Comparison of ENCODE assay signal across 8 cellular contexts in the genomic region with DNA sequence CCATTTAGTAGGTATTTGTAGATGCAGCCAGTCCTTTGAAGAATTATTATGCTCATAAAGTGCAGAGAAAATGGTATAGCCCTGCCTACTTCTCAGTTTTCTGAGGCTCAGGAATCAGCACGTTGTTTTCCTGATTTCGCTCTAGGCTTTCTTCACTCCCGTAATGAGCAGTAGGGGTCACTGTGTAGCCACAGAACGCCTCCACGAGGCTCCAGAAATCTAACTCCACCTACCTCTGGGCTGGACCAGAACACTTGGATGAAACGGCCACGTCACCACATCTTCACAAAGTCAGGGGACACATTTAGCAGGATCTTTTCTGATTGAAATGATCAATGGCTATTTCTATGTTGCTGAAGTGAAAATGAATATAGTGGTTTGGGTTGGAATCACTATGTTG. TPM values are rescaled to one million over a fixed set of nuclear protein-coding genes. Genes with fewer than 3 reads are reported as not detected.
DNase-seq lines count a peak whose midpoint lies in the region; ATAC-seq and TF ChIP-seq lines count a peak whose summit lies in the region.

No MANE protein-coding gene starts in this region.

- H3K9me3 ChIP-seq in aorta (ENCODE audit: control insufficient read depth, low read length): no peaks in the 10 kb centered on the region

- ATAC-seq in GM18861 (IDR thresholded peaks at IDR 0.05; ENCODE audit: unreplicated experiment): peak; percentile 56
- ATAC-seq in aorta (ENCODE audit: low FRiP score): peak; percentile 91

- intact Hi-C loops in aorta (cut with DNase I): loop anchor here (2.0 to 10.0 kb wide), 5 partner anchors 158 to 613 kb away; partner anchors contain the start of genes LNX2 (in 1 of the 2), POLR1D (in 1 of the 2) and URAD (in 1 of the 2)

- H3K27ac ChIP-seq in aorta (ENCODE audit: low read depth in 1 of 2, low read length in 2 of 2): no peak overlapping the region

- no peaks in the 10 kb centered on the region for H3K36me3 ChIP-seq in aorta (ENCODE audit: control insufficient read depth in 1 of 2, insufficient read depth in 2 of 2, low read length in 1 of 2)

- DNase-seq in AG08396 (ENCODE audit: low spot score) (peak; percentile 87), RKO (ENCODE audit: low spot score) (peak; percentile 84), fibroblast of the conjunctiva (ENCODE audit: low read depth) (peak; percentile 56), non-pigmented ciliary epithelial cell (ENCODE audit: low read depth) (peak; percentile 52), aorta (peak; percentile 73 to 77)
- DNase-seq in activated T-helper 9 cell treated with anti-CD3 and anti-CD28 coated beads, Interleukin-2, amount 50 U/mL, for 16 hours (ENCODE audit: low read depth): peak; percentile 19

- H3K4me3 ChIP-seq in aorta (ENCODE audit: low read length in 2 of 2): no peak overlapping the region

- peak; percentile 62 for TF ChIP-seq CTCF in LNCAP (IDR thresholded peaks at IDR 0.05)

- H3K4me1 ChIP-seq in aorta (ENCODE audit: control insufficient read depth in 1 of 2, insufficient read depth in 2 of 2, low read length in 2 of 2): no peaks in the 10 kb centered on the region

- H3K27me3 ChIP-seq in aorta (ENCODE audit: control insufficient read depth in 1 of 2, insufficient read depth in 2 of 2, low read length in 1 of 2): no peaks in the 10 kb centered on the region

- 1% methylated on average over 7 of the region's 7 CpGs for WGBS in aorta, 2 donors

RNA-seq across cellular contexts. Expression of gene GTF3A, which starts 49.8 kb away (rescaled TPM):
- 10 to 100 TPM; 62.1 to 68.5 TPM for total RNA-seq in aorta
- polyA plus RNA-seq in aorta: 100 to 1,000 TPM in 1 of 2 donors, 10 to 100 TPM in 1; 75.4 to 191 TPM

Comparison
In these comparisons a context has a peak if more than half of its experiments do, and no peak if none do; other contexts are left out.
1. DNase-seq: peak in every context shown above with its lines; median percentile 87 in AG08396; 84 in RKO; 75 in aorta; 56 in fibroblast of the conjunctiva; 52 in non-pigmented ciliary epithelial cell; 19 in activated T-helper 9 cell treated with anti-CD3 and anti-CD28 coated beads, Interleukin-2, amount 50 U/mL, for 16 hours.